ENCODE assay signal across 12 cellular contexts in the genomic region with DNA sequence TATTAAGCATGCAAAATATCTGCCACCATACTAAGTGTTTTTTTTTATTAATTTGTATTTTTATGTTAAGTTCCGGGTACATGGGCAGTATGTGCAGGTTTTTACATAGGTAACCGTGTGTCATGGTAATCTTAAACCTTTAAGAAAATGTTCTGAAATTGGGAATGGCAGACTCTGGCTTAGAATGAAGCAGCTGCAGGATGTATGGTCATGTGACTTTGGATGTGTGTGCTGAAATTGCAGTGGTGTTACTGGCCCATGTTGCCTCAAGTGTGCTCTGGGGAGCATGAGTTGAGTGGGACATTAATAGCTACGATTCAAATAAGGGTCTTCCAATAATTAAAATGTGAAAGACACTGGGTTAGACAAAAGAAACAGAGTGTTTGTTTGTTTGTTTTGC. TPM values are rescaled to one million over a fixed set of nuclear protein-coding genes. Genes with fewer than 3 reads are reported as not detected.
"Had no signal": no experiment of that assay in that cellular context is flagged by ENCODE, and none has a peak within 500 bp of the region (broad histone marks: within the 10 kb centered on the region; RNA-seq: fewer than 3 reads in every experiment).

No MANE protein-coding gene starts in this region.

- H3K27ac ChIP-seq: KMS-11 had no signal

- DNase-seq: H7, HFFc6, IMR-90, Karpas-422, KBM-7 had no signal

- ATAC-seq: GM23338, HCT116 had no signal

- H3K4me1 ChIP-seq: HAP-1 had no signal

- H3K36me3 ChIP-seq: HAP-1 had no signal

- H2AFZ ChIP-seq: GM23338 had no signal

- H3K4me3 ChIP-seq: GM23338, HAP-1 had no signal

- FAIRE-seq: HTR-8/SVneo had no signal

- H3K9me3 ChIP-seq: HAP-1 had no signal

- H3K9ac ChIP-seq: KMS-11 had no signal

- H3K4me2 ChIP-seq: GM23338, KMS-11 had no signal

RNA-seq across cellular contexts. Expression of a gene that starts 6.7 kb away (rescaled TPM):
- total RNA-seq: H4, H7, HFFc6, HT-29, IMR-90 had no signal
- polyA plus RNA-seq: IMR-90 had no signal
